28 cellular contexts compared by ENCODE assay signal in the genomic region with DNA sequence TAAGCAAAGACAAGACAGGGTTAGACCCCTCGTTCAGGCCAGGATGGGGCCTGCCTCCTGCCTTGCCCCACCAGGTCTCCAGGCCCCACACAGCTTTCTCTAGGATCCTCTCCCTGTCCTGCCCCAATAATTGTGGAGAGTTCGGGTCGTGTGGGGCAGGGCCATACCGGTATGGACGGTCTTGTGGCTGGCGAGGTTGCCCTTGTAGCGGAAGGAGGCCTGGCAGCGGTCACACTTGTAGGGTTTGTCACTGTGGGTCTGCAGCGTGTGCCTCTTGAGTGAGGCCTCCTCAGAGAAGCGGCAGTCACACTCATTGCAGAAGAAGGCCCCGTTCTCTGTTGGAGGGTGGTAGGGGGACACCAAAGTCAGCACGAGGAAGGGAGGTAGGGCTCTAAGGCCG. TPM values are rescaled to one million over a fixed set of nuclear protein-coding genes. Genes with fewer than 3 reads are reported as not detected.
"Had no signal": no experiment of that assay in that cellular context is flagged by ENCODE, and none has a peak within 500 bp of the region (broad histone marks: within the 10 kb centered on the region; RNA-seq: fewer than 3 reads in every experiment).

No MANE protein-coding gene starts in this region.

- ATAC-seq: activated T-cell treated with anti-CD3 and anti-CD28 coated beads, Interleukin-2, amount 50 U/mL, for 4 hours; activated T-helper 17 cell treated with anti-CD3 and anti-CD28 coated beads, Interleukin-2, amount 50 U/mL, for 72 hours; gastroesophageal sphincter; left colon had no signal

- FAIRE-seq: bronchial epithelial cell, endometrium, kidney had no signal

- H3K27me3 ChIP-seq: gastroesophageal sphincter, ovary, testis, uterus had no signal

- H3K36me3 ChIP-seq: ovary had no signal

- H3K9me3 ChIP-seq: gastroesophageal sphincter, ovary, testis, uterus had no signal

- H3K27ac ChIP-seq: epithelial cell of prostate, gastroesophageal sphincter, ovary, testis, uterus had no signal

- H3K4me3 ChIP-seq: gastroesophageal sphincter, ovary, testis, uterus had no signal

- H3K4me1 ChIP-seq: testis, uterus had no signal

- DNase-seq: activated CD4-positive, alpha-beta memory T cell treated with anti-CD3 and anti-CD28 coated beads for 36 hours; activated CD4-positive, alpha-beta T cell treated with anti-CD3 and anti-CD28 coated beads, Interleukin-2, amount 10 ng/mL, durations not matched to agents 24 days and 14 days; activated CD4-positive, CD25-positive, alpha-beta regulatory T cell treated with anti-CD3 and anti-CD28 coated beads, Interleukin-2, amount 50 U/mL, for 72 hours; activated CD8-positive, alpha-beta memory T cell treated with anti-CD3 and anti-CD28 coated beads, Interleukin-2, amount 50 U/mL, for 4 hours; activated gamma-delta T cell treated with Interleukin-2 at 50 U/mL for 16 hours; activated T-cell treated with anti-CD3 and anti-CD28 coated beads, Interleukin-2, amount 50 U/mL, for 4 hours; hippocampal formation; immature natural killer cell; kidney; left colon; mesenchymal stem cell; natural killer cell; ovary; stimulated activated CD4-positive, alpha-beta T cell treated with anti-CD3 and anti-CD28 coated beads, Interleukin-15, amount 100 ng/mL, for 24 hours; stimulated activated CD4-positive, alpha-beta T cell treated with anti-CD3 and anti-CD28 coated beads, Interleukin-2, amount 100 ng/mL, for 24 hours; stimulated activated naive CD4-positive, alpha-beta T cell; T-helper 2 cell; testis; uterus had no signal

RNA-seq across cellular contexts. Expression of gene RTP2, which starts 24.2 kb away (rescaled TPM):
- total RNA-seq: activated CD4-positive, alpha-beta memory T cell treated with anti-CD3 and anti-CD28 coated beads for 36 hours; activated CD4-positive, alpha-beta T cell treated with anti-CD3 and anti-CD28 coated beads, Interleukin-2, amount 10 ng/mL, durations not matched to agents 24 days and 14 days; activated CD8-positive, alpha-beta memory T cell treated with anti-CD3 and anti-CD28 coated beads for 36 hours; activated T-cell treated with anti-CD3 and anti-CD28 coated beads, Interleukin-2, amount 50 U/mL, for 4 hours; activated T-helper 17 cell treated with anti-CD3 and anti-CD28 coated beads, Interleukin-2, amount 50 U/mL, for 72 hours; bronchial epithelial cell; gastroesophageal sphincter; kidney; left colon; lower leg skin; mononuclear cell; natural killer cell; ovary; progenitor cell of endocrine pancreas; uterus had no signal
- polyA plus RNA-seq: immature natural killer cell, ovary had no signal

RNA-seq across cellular contexts. Expression of gene SST, which starts 56.4 kb away (rescaled TPM):
- total RNA-seq: activated CD4-positive, alpha-beta memory T cell treated with anti-CD3 and anti-CD28 coated beads for 36 hours; activated CD4-positive, alpha-beta T cell treated with anti-CD3 and anti-CD28 coated beads, Interleukin-2, amount 10 ng/mL, durations not matched to agents 24 days and 14 days; activated CD8-positive, alpha-beta memory T cell treated with anti-CD3 and anti-CD28 coated beads for 36 hours; activated T-cell treated with anti-CD3 and anti-CD28 coated beads, Interleukin-2, amount 50 U/mL, for 4 hours; activated T-helper 17 cell treated with anti-CD3 and anti-CD28 coated beads, Interleukin-2, amount 50 U/mL, for 72 hours; bronchial epithelial cell; kidney; lower leg skin; mononuclear cell; natural killer cell; testis had no signal
- polyA plus RNA-seq: immature natural killer cell had no signal
